Comparison of ENCODE assay signal across 18 cellular contexts in the genomic region with DNA sequence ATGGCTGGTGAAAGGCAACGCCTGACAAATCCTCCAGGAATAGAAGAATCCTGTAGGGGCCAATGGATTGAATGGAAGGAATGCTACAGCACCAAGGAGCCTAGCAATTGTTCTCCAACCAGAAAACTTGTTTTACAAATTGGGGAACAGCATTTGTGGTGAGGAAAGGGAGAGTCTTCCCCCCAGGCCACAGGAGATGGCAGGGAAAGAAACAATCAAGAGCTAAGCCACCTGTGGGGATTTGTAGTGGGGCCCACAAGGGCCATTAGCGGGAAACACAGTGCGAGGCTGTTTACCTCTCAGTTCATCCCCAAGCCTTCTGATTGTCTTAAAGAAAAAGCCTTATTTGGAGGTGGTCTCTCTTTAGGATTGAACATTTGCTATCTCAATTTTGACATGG.
"Had no signal": no experiment of that assay in that cellular context is flagged by ENCODE, and none has a peak within 500 bp of the region (broad histone marks: within the 10 kb centered on the region; RNA-seq: fewer than 3 reads in every experiment).

No MANE protein-coding gene starts in this region.

- H3K36me3 ChIP-seq: cardiac muscle cell, prostate gland had no signal

- H3K4me1 ChIP-seq: prostate gland, testis had no signal

- H3K27ac ChIP-seq: body of pancreas, cardiac muscle cell, prostate gland, testis had no signal

- H3K27ac Mint-ChIP-seq: activated naive CD4-positive, alpha-beta T cell treated with anti-CD3 and anti-CD28 coated beads, Interleukin-2, amount 50 U/mL, for 24 hours; mesothelial cell of epicardium; natural killer cell; stimulated activated naive B cell treated with anti-CD40 and anti-IgM and Interleukin-4, amounts not matched to agents 10 μg/mL and 1 μg/mL and 100 μg/mL, for 72 hours; type B pancreatic cell had no signal

- H3K36me3 Mint-ChIP-seq: activated naive CD4-positive, alpha-beta T cell treated with anti-CD3 and anti-CD28 coated beads, Interleukin-2, amount 50 U/mL, for 24 hours; mesothelial cell of epicardium; natural killer cell; stimulated activated naive B cell treated with anti-CD40 and anti-IgM and Interleukin-4, amounts not matched to agents 10 μg/mL and 1 μg/mL and 100 μg/mL, for 72 hours; type B pancreatic cell had no signal

- H3K4me3 Mint-ChIP-seq: activated naive CD4-positive, alpha-beta T cell treated with anti-CD3 and anti-CD28 coated beads, Interleukin-2, amount 50 U/mL, for 24 hours; mesothelial cell of epicardium; natural killer cell; stimulated activated naive B cell treated with anti-CD40 and anti-IgM and Interleukin-4, amounts not matched to agents 10 μg/mL and 1 μg/mL and 100 μg/mL, for 72 hours; type B pancreatic cell had no signal

- H3K27me3 ChIP-seq: body of pancreas, cardiac muscle cell, testis had no signal

- H3K9me3 Mint-ChIP-seq: activated naive CD4-positive, alpha-beta T cell treated with anti-CD3 and anti-CD28 coated beads, Interleukin-2, amount 50 U/mL, for 24 hours; mesothelial cell of epicardium; natural killer cell; stimulated activated naive B cell treated with anti-CD40 and anti-IgM and Interleukin-4, amounts not matched to agents 10 μg/mL and 1 μg/mL and 100 μg/mL, for 72 hours; type B pancreatic cell had no signal

- DNase-seq: activated gamma-delta T cell treated with Interleukin-2 at 50 U/mL for 16 hours; activated T-cell treated with anti-CD3 and anti-CD28 coated beads, Interleukin-2, amount 50 U/mL, for 1 hour; anterior cingulate cortex; body of pancreas; foreskin fibroblast; natural killer cell; stimulated activated CD4-positive, alpha-beta T cell treated with anti-CD3 and anti-CD28 coated beads, Interleukin-2, amount 100 ng/mL, for 48 hours; stimulated activated CD8-positive, alpha-beta memory T cell treated with anti-CD3 and anti-CD28 coated beads, Interleukin-4, amount 100 ng/mL, for 48 hours; stimulated activated naive B cell treated with anti-CD40 and anti-IgM and Interleukin-4, amounts not matched to agents 10 μg/mL and 1 μg/mL and 100 μg/mL, for 72 hours; T-helper 9 cell; testis had no signal

- ATAC-seq: body of pancreas; left lobe of liver; stimulated activated naive B cell treated with anti-CD40 and anti-IgM and Interleukin-4, amounts not matched to agents 10 μg/mL and 1 μg/mL and 100 μg/mL, for 72 hours had no signal

- H3K4me3 ChIP-seq: body of pancreas, cardiac muscle cell, lung, prostate gland, testis had no signal

- H3K9me3 ChIP-seq: body of pancreas, prostate gland, testis had no signal

- H3K4me1 Mint-ChIP-seq: activated naive CD4-positive, alpha-beta T cell treated with anti-CD3 and anti-CD28 coated beads, Interleukin-2, amount 50 U/mL, for 24 hours; mesothelial cell of epicardium; natural killer cell had no signal
